Comparison of ENCODE assay signal across 9 cellular contexts in genomic region chr2:68907923-68908253, GRCh38. TPM values are rescaled to one million over a fixed set of nuclear protein-coding genes. Genes with fewer than 3 reads are reported as not detected.
DNase-seq lines count a peak whose midpoint lies in the region; ATAC-seq, FAIRE-seq and TF ChIP-seq lines count a peak whose summit lies in the region.
"Had no signal": no experiment of that assay in that cellular context is flagged by ENCODE, and none has a peak within 500 bp of the region (broad histone marks: within the 10 kb centered on the region; RNA-seq: fewer than 3 reads in every experiment).

No MANE protein-coding gene starts in this region.

- no peaks in the 10 kb centered on the region for H3K9me3 Mint-ChIP-seq in central memory CD8-positive, alpha-beta T cell

- TF ChIP-seq CTCF in C4-2B (conservative IDR thresholded peaks at IDR 0.05) (no peak), hepatocyte (IDR thresholded peaks at IDR 0.05; ENCODE audit: poor library complexity) (no peak), D721Med (IDR thresholded peaks at IDR 0.05; ENCODE audit: insufficient read depth, missing control alignments) (no peak)

- H3K9me3 ChIP-seq in hepatocyte (ENCODE audit: low read depth) = no peaks in the 10 kb centered on the region

- no peaks in the 10 kb centered on the region for H3K36me3 ChIP-seq in hepatocyte (replicated peaks; ENCODE audit: insufficient read depth, low read depth)

- FAIRE-seq in D721Med (lab: Jason Lieb, UNC) = no peak

- H3K79me2 ChIP-seq in hepatocyte = no peaks in the 10 kb centered on the region

- no peak overlapping the region for H3K4me3 ChIP-seq in hepatocyte

- peak overlapping the region; percentile 83 for H3K27ac Mint-ChIP-seq in central memory CD8-positive, alpha-beta T cell (ENCODE audit: low read depth)

- no peaks in the 10 kb centered on the region for H4K20me1 ChIP-seq in hepatocyte (ENCODE audit: insufficient read depth, poor library complexity, severe bottlenecking)

- H3K4me2 ChIP-seq in hepatocyte = no peak overlapping the region

- no peak overlapping the region for H2AFZ ChIP-seq in hepatocyte

- peak overlapping the region; percentile 57 for H3K4me3 Mint-ChIP-seq in central memory CD8-positive, alpha-beta T cell

- ATAC-seq in GM19467 (IDR thresholded peaks at IDR 0.05; ENCODE audit: unreplicated experiment) = peak; percentile 7
- ATAC-seq in HG03442 (IDR thresholded peaks at IDR 0.05; ENCODE audit: unreplicated experiment) = peak; percentile 5
- ATAC-seq in central memory CD8-positive, alpha-beta T cell (replicated peaks; ENCODE audit: extremely low read depth, poor library complexity, severe bottlenecking) = no peak
- no peak for ATAC-seq in GM18858 (IDR thresholded peaks at IDR 0.05; ENCODE audit: unreplicated experiment)

- H3K4me1 ChIP-seq in hepatocyte (ENCODE audit: insufficient read depth) = no peaks in the 10 kb centered on the region

- peaks cover 4% of the 10 kb centered on the region for H3K36me3 Mint-ChIP-seq in central memory CD8-positive, alpha-beta T cell (ENCODE audit: insufficient read depth)

- H3K27me3 ChIP-seq in hepatocyte = no peaks in the 10 kb centered on the region

- 93% methylated on average over 4 of the region's 4 CpGs for WGBS in hepatocyte (ENCODE audit: low lambda C conversion rate, missing lambda C conversion rate)

- H3K9me2 ChIP-seq in hepatocyte (replicated peaks; ENCODE audit: insufficient read depth) = no peaks in the 10 kb centered on the region

- H3K27ac ChIP-seq in C4-2B (peak overlapping the region; percentile 81), hepatocyte (no peak overlapping the region)

- H3K27me3 Mint-ChIP-seq in central memory CD8-positive, alpha-beta T cell = no peaks in the 10 kb centered on the region

- no peak for DNase-seq in central memory CD8-positive, alpha-beta T cell (ENCODE audit: low spot score in 2 of 2)
- DNase-seq in hepatocyte (ENCODE audit: low spot score) (no peak), D721Med (ENCODE audit: insufficient read length, low spot score) (no peak), mucosa of gallbladder (ENCODE audit: low spot score) (no peak)

- peaks cover 45% of the 10 kb centered on the region for H3K4me1 Mint-ChIP-seq in central memory CD8-positive, alpha-beta T cell

RNA-seq across cellular contexts. Expression of gene BMP10, which starts 36.7 kb away (rescaled TPM):
- 0.12 and 0.27 TPM in 2 replicates for total RNA-seq in hepatocyte
- not detected in 2 replicates for polyA plus RNA-seq in hepatocyte
- total RNA-seq in mucosa of gallbladder = not detected
- total RNA-seq: LHCN-M2 had no signal

RNA-seq across cellular contexts. Expression of gene GKN2, which starts 44.8 kb away (rescaled TPM):
- not detected in 2 replicates for total RNA-seq in hepatocyte
- not detected in 2 replicates for polyA plus RNA-seq in hepatocyte
- total RNA-seq in mucosa of gallbladder = not detected
- total RNA-seq: LHCN-M2 had no signal

Comparison
In these comparisons a context has a peak if more than half of its experiments do, and no peak if none do; other contexts are left out.
1. ATAC-seq: peak in GM19467 (single experiment) and HG03442 (single experiment); none in central memory CD8-positive, alpha-beta T cell (single experiment) and GM18858 (single experiment).